In genomic region chr3:52053307-52054304, GRCh38 we compare ENCODE assay signal across 7 cellular contexts. TPM values are rescaled to one million over a fixed set of nuclear protein-coding genes. Genes with fewer than 3 reads are reported as not detected.
DNase-seq lines count a peak whose midpoint lies in the region; FAIRE-seq and TF ChIP-seq lines count a peak whose summit lies in the region.

No MANE protein-coding gene starts in this region.

- no peak overlapping the region; a peak in 1 of 7 replicates for H3K9ac ChIP-seq in H1 (replicated peaks in 1 of 4; ENCODE audit: extremely low read depth in 1 of 4, low read depth in 3 of 4, low read length in 3 of 4)
- H3K9ac ChIP-seq in neural cell (ENCODE audit: low read length) = peak overlapping the region; percentile 31

- H3K79me2 ChIP-seq in H1 (ENCODE audit: control insufficient read depth in 1 of 2, insufficient read depth in 2 of 2, low read length in 2 of 2) (peaks cover 0 to 2% of the 10 kb centered on the region in 2 experiments; a peak in 1 of 4 replicates), neural cell (replicated peaks; ENCODE audit: insufficient read depth, low read length) (peaks cover 9% of the 10 kb centered on the region)

- H3K14ac ChIP-seq in H1 (ENCODE audit: insufficient read length) = no peak overlapping the region

- peak overlapping the region; percentile 88; the same call in 1 of the 2 replicates for H2BK12ac ChIP-seq in H1 (ENCODE audit: low read depth, low read length)

- no peak overlapping the region; the same call in 1 of the 2 replicates for H2AK5ac ChIP-seq in H1 (ENCODE audit: low read depth, low read length)

- H3K36me3 ChIP-seq in H1 (ENCODE audit: control insufficient read depth in 2 of 4, insufficient read depth in 4 of 4, low read length in 3 of 4) (peaks cover 0 to 11% (median 8%) of the 10 kb centered on the region in 4 experiments; a peak in 5 of 8 replicates), neural cell (ENCODE audit: insufficient read depth, low read length) (no peaks in the 10 kb centered on the region), tibial nerve (peaks cover 5 to 50% (median 10%) of the 10 kb centered on the region in 3 donors)

- peak overlapping the region; percentile 12 for H3K4ac ChIP-seq in H1 (replicated peaks; ENCODE audit: insufficient read length, low read depth, low read length)

- TF ChIP-seq CTCF in HFF-Myc (IDR thresholded peaks at IDR 0.05; ENCODE audit: low read depth, low read length, missing control alignments) (peak; percentile 35), H1 (IDR thresholded peaks at IDR 0.05; ENCODE audit: control extremely low read depth in 1 of 3, insufficient read depth in 1 of 3, low read depth in 1 of 3, low read length in 3 of 3) (peak in 2 of 3 experiments; percentile 41 to 57; a peak in 3 of 4 replicates), neural cell (IDR thresholded peaks at IDR 0.05; ENCODE audit: poor library complexity, severe bottlenecking) (no peak), tibial nerve (IDR thresholded peaks at IDR 0.05) (peak in 2 of 5 experiments; percentile 11 to 21)

- peak overlapping the region; percentile 89; the same call in 1 of the 2 replicates for H2BK5ac ChIP-seq in H1 (ENCODE audit: low read depth, low read length)

- H3K27me3 ChIP-seq in H1 (replicated peaks in 1 of 4; ENCODE audit: control insufficient read depth in 3 of 4, extremely low read depth in 1 of 4, insufficient read depth in 3 of 4, low read length in 3 of 4) (peaks cover 0 to 15% (median 7%) of the 10 kb centered on the region in 4 experiments; a peak in 6 of 7 replicates), neural cell (ENCODE audit: insufficient read depth, low read depth, low read length) (no peaks in the 10 kb centered on the region), tibial nerve (no peaks in the 10 kb centered on the region)

- no peak for DNase-seq in HFF-Myc (ENCODE audit: extremely low read depth, low read depth)
- peak; percentile 59 to 65 for DNase-seq in activated CD4-positive, alpha-beta T cell treated with anti-CD3 and anti-CD28 coated beads for 4 hours
- DNase-seq in H1 (ENCODE audit: low read depth in 1 of 2, low spot score in 2 of 2) = no peak
- no peak for DNase-seq in tibial nerve (ENCODE audit: low spot score in 2 of 2)
- no peak for DNase-seq in NCI-H774 (lab: John Stamatoyannopoulos, UW)
- DNase-seq in NCI-H446 (lab: John Stamatoyannopoulos, UW) = no peak

- peaks cover 21% of the 10 kb centered on the region for H3K23me2 ChIP-seq in H1 (ENCODE audit: low read depth, low read length)

- POLR2A ChIA-PET in H1 (lab: Charles Lee; ENCODE audit: partially characterized antibody) = interaction anchor here (0.6 to 3.1 kb wide), 18 partner anchors 8 to 226 kb away, joined by 3 to 22 read pairs (median 3); partner anchors contain the start of gene RPL29

- 91% methylated on average over 31 of the region's 31 CpGs; no CpG with 5 or more reads in 1 of the 2 experiments for WGBS in H1 (ENCODE audit: extremely low coverage in 1 of 2, insufficient coverage in 1 of 2, insufficient read length in 1 of 2, insufficient replicate concordance in 2 of 2, low coverage in 1 of 2, low lambda C conversion rate in 2 of 2, missing lambda C conversion rate in 1 of 2), 2 experiments
- 63 to 72% methylated on average over 24 to 29 of the region's 31 CpGs for WGBS in tibial nerve, 2 donors

- TF ChIP-seq POLR2A in H1 (IDR thresholded peaks at IDR 0.05; ENCODE audit: control extremely low read depth in 1 of 2, low read depth in 2 of 2, low read length in 2 of 2) = no peak
- no peak for TF ChIP-seq POLR2A in tibial nerve (IDR thresholded peaks at IDR 0.05)

- no peaks in the 10 kb centered on the region; the same call in 1 of the 2 replicates for H3K79me1 ChIP-seq in H1 (ENCODE audit: low read depth, low read length)

- no peak overlapping the region; the same call in 1 of the 2 replicates for H2BK15ac ChIP-seq in H1 (ENCODE audit: low read length)

- H2AFZ ChIP-seq in H1 (ENCODE audit: low read length) (no peak overlapping the region), neural cell (ENCODE audit: low read depth, low read length) (no peak overlapping the region)

- H4K8ac ChIP-seq in H1 (ENCODE audit: extremely low read depth, insufficient read depth, low read length) = peak overlapping the region; percentile 19

- H3K56ac ChIP-seq in H1 (replicated peaks; ENCODE audit: insufficient read length, low read depth, low read length) = no peak overlapping the region

- no peak overlapping the region for H2BK20ac ChIP-seq in H1 (ENCODE audit: low read length)

- no peak overlapping the region for H4K5ac ChIP-seq in H1 (ENCODE audit: insufficient read length, low read depth, low read length)

- peak overlapping the region; percentile 51 for H4K91ac ChIP-seq in H1 (replicated peaks; ENCODE audit: insufficient read length, low read length)

- no peaks in the 10 kb centered on the region for H3K9me2 ChIP-seq in neural cell (ENCODE audit: insufficient read depth, low read length)

- peak overlapping the region; percentile 52; the same call in 1 of the 2 replicates for H3K18ac ChIP-seq in H1 (ENCODE audit: extremely low read depth, low read length)

- TF ChIP-seq EP300 in H1 (IDR thresholded peaks at IDR 0.05; ENCODE audit: borderline replicate concordance in 1 of 2, low read depth in 2 of 2, low read length in 2 of 2) (no peak), neural cell (conservative IDR thresholded peaks at IDR 0.05; ENCODE audit: poor library complexity, severe bottlenecking) (no peak), tibial nerve (IDR thresholded peaks at IDR 0.05) (no peak)

- H3K4me1 ChIP-seq in H1 (replicated peaks in 1 of 4; ENCODE audit: control insufficient read depth in 3 of 4, insufficient read depth in 4 of 4, low read length in 3 of 4) (peaks cover 0 to 29% (median 17%) of the 10 kb centered on the region in 4 experiments; a peak in 6 of 7 replicates), tibial nerve (peaks cover 0 to 77% (median 47%) of the 10 kb centered on the region in 4 donors)

- H3K23ac ChIP-seq in H1 (ENCODE audit: insufficient read length) = no peak overlapping the region

- peak overlapping the region; percentile 99 for H3K4me3 ChIP-seq in HFF-Myc (replicated peaks; ENCODE audit: low read depth, low read length)
- no peak overlapping the region for H3K4me3 ChIP-seq in H1 (ENCODE audit: extremely low read depth in 1 of 4, insufficient read depth in 2 of 4, low read depth in 3 of 4, low read length in 4 of 4)
- peak overlapping the region; percentile 90 for H3K4me3 ChIP-seq in neural cell (ENCODE audit: low read length)
- H3K4me3 ChIP-seq in tibial nerve = peak overlapping the region in 2 of 4 donors; percentile 8 to 93

- CTCF ChIA-PET in H1 (lab: Charles Lee; ENCODE audit: partially characterized antibody) = interaction anchor here (0.7 to 33.0 kb wide), 50 partner anchors 9 to 715 kb away, joined by 3 to 984 read pairs (median 5); partner anchors contain the start of genes ACY1, GPR62 and RPL29

- H3F3A ChIP-seq in neural cell (ENCODE audit: insufficient read depth, low read length, poor library complexity, severe bottlenecking) = no peaks in the 10 kb centered on the region

- H3K9me3 ChIP-seq in H1 (ENCODE audit: insufficient read depth in 2 of 2, low read depth in 1 of 2, low read length in 1 of 2) (no peaks in the 10 kb centered on the region), neural cell (ENCODE audit: low read length) (no peaks in the 10 kb centered on the region), tibial nerve (no peaks in the 10 kb centered on the region)

- peak overlapping the region in 1 of 2 experiments; percentile 41; a peak in 2 of 4 replicates for H3K4me2 ChIP-seq in H1 (ENCODE audit: insufficient read depth in 1 of 2, low read depth in 2 of 2, low read length in 2 of 2)
- no peak overlapping the region for H3K4me2 ChIP-seq in neural cell (ENCODE audit: low read length)

- H3K27ac ChIP-seq in H1 (ENCODE audit: low read depth, low read length) (0 out of 2 replicates have a peak overlapping the region, but pooled peaks have one; percentile 23), neural cell (ENCODE audit: low read length) (no peak overlapping the region), tibial nerve (peak overlapping the region; percentile 84 to 99 (median 90))

- FAIRE-seq in H1 (lab: Jason Lieb, UNC) = no peak

- H2BK120ac ChIP-seq in H1 (replicated peaks; ENCODE audit: low read depth, low read length) = no peak overlapping the region

- TF ChIP-seq RAD21 in H1 (IDR thresholded peaks at IDR 0.05 in 1 of 2, conservative IDR thresholded peaks at IDR 0.05 in 1 of 2; ENCODE audit: low read depth in 2 of 2, low read length in 2 of 2) (peak; percentile 26 to 55), neural cell (conservative IDR thresholded peaks at IDR 0.05) (no peak)

- H4K20me1 ChIP-seq in H1 (replicated peaks in 1 of 2; ENCODE audit: control insufficient read depth in 1 of 2, insufficient read depth in 2 of 2, low read length in 2 of 2) = peaks cover 0 to 2% of the 10 kb centered on the region in 2 experiments
- no peaks in the 10 kb centered on the region for H4K20me1 ChIP-seq in neural cell (ENCODE audit: insufficient read depth)

TF ChIP-seq in neural cell, 6 proteins besides CTCF, POLR2A, EP300 and RAD21 (continues in another document):
- TF ChIP-seq MXI1 (conservative IDR thresholded peaks at IDR 0.05; ENCODE audit: poor library complexity, severe bottlenecking) = no peak

RNA-seq across cellular contexts. Expression of gene DUSP7, which starts 2.8 kb away (rescaled TPM):
- total RNA-seq in H1 (2021; fragmentation: NEBNext Ultra II Directional; extraction: Animal tissue kit (Norgen Biotek cat#: 25700)) = 19.4 and 20.5 TPM in 2 replicates
- polyA plus RNA-seq in H1 (2011; rRNA removed) (24.9 and 32.1 TPM in 2 replicates), neural cell (8.5 and 9.3 TPM in 2 replicates)
- polyA plus RNA-seq in H1 (2011; cell fraction: cytosol; rRNA removed) = 17.8 TPM
- polyA plus RNA-seq in H1 (2011; cell fraction: nucleus; rRNA removed) = 17.4 TPM
- polyA plus RNA-seq in H1 (2012, experiment 1 of 2) = 9.6 to 11.4 TPM (median 11.0 TPM) in 4 replicates
- polyA plus RNA-seq in H1 (2012, experiment 2 of 2) = 11.4 TPM
- 10.2 TPM for polyA plus RNA-seq in H1 (2013, experiment 1 of 2)
- 11.0 TPM for polyA plus RNA-seq in H1 (2013, experiment 2 of 2)
- 19.6 and 30.2 TPM in 2 replicates for polyA minus RNA-seq in H1 (2011; rRNA and poly(A)+ RNA removed)
- 18.8 TPM for polyA minus RNA-seq in H1 (2011; cell fraction: cytosol; rRNA and poly(A)+ RNA removed)
- polyA minus RNA-seq in H1 (2011; cell fraction: nucleus; rRNA and poly(A)+ RNA removed) = 18.1 TPM
- 13.6 and 15.7 TPM in 2 replicates for polyA minus RNA-seq in neural cell
- 10 to 100 TPM in 3 of 4 donors, 1 to 10 TPM in 1; 8.1 to 15.0 (median 11.5) TPM for total RNA-seq in tibial nerve

RNA-seq across cellular contexts. Expression of gene RPL29, which starts 57.9 kb away (rescaled TPM):
- total RNA-seq in H1 (2021; fragmentation: NEBNext Ultra II Directional; extraction: Animal tissue kit (Norgen Biotek cat#: 25700)) = 1,467 and 1,476 TPM in 2 replicates
- polyA plus RNA-seq in H1 (2011; rRNA removed) (2,660 and 3,062 TPM in 2 replicates), neural cell (846 and 977 TPM in 2 replicates)
- polyA plus RNA-seq in H1 (2011; cell fraction: cytosol; rRNA removed) = 3,021 TPM
- polyA plus RNA-seq in H1 (2011; cell fraction: nucleus; rRNA removed) = 1,988 TPM
- 2,347 to 2,838 TPM (median 2,522 TPM) in 4 replicates for polyA plus RNA-seq in H1 (2012, experiment 1 of 2)
- 3,643 TPM for polyA plus RNA-seq in H1 (2012, experiment 2 of 2)
- 2,053 TPM for polyA plus RNA-seq in H1 (2013, experiment 1 of 2)
- polyA plus RNA-seq in H1 (2013, experiment 2 of 2) = 1,963 TPM
- 1,098 and 1,191 TPM in 2 replicates for polyA minus RNA-seq in H1 (2011; rRNA and poly(A)+ RNA removed)
- polyA minus RNA-seq in H1 (2011; cell fraction: cytosol; rRNA and poly(A)+ RNA removed) = 1,141 TPM
- polyA minus RNA-seq in H1 (2011; cell fraction: nucleus; rRNA and poly(A)+ RNA removed) = 716 TPM
- 368 and 399 TPM in 2 replicates for polyA minus RNA-seq in neural cell
- 1,000 to 10,000 TPM in 3 of 4 donors, 100 to 1,000 TPM in 1; 809 to 1,472 (median 1,336) TPM for total RNA-seq in tibial nerve

Comparison
In these comparisons a context has a peak if more than half of its experiments do, and no peak if none do; other contexts are left out.
1. DNase-seq: peak in activated CD4-positive, alpha-beta T cell treated with anti-CD3 and anti-CD28 coated beads for 4 hours (2 of 2); none in HFF-Myc (single experiment), H1 (0 of 2), tibial nerve (0 of 2), NCI-H774 (single experiment) and NCI-H446 (0 of 2).
2. H3K4me3 ChIP-seq: peak in HFF-Myc (single experiment) and neural cell (single experiment); none in H1 (0 of 4).